In the genomic region with DNA sequence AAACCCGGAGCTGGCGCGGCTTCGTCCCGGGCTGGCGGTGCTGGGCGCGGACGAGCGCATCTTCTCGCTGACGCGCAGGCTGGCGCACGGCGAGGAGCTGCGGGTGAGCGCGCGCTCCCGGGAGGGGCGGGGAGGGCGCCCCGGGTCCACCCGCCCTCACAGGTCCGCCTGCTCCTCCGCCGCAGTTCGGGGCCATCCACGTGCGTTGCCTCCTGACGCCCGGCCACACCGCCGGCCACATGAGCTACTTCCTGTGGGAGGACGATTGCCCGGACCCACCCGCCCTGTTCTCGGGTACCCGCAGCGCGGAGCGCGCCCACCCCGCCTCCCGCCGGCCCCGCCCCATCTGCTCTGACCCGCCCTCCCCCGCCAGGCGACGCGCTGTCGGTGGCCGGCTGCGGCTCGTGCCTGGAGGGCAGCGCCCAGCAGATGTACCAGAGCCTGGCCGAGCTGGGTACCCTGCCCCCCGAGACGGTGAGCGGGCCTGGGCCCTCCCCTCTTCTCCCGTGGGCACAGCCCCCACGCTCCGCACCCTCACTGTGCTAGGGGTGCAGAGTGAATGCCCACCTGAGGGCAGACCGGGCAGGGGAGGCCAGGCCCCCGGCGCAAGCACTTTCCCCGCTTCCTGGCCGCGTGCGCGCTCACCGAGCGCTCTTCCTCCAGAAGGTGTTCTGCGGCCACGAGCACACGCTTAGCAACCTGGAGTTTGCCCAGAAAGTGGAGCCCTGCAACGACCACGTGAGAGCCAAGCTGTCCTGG, we compare ENCODE assay signal across 8 cellular contexts. TPM values are rescaled to one million over a fixed set of nuclear protein-coding genes. Genes with fewer than 3 reads are reported as not detected.
A peak's percentile ranks its signal among the peaks of the same experiment; 100 is the strongest.
DNase-seq lines count a peak whose midpoint lies in the region; ATAC-seq and TF ChIP-seq lines count a peak whose summit lies in the region.

No MANE protein-coding gene starts in this region.

- peak overlapping the region; percentile 96 for H3K23ac ChIP-seq in neuronal stem cell (ENCODE audit: low read depth, low read length, poor library complexity)

- peak overlapping the region; percentile 77 for H3K9ac ChIP-seq in ES-I3 (ENCODE audit: low read depth, low read length)
- peak overlapping the region; percentile 90 for H3K9ac ChIP-seq in neuronal stem cell (ENCODE audit: low read depth, low read length, poor library complexity)

- no peaks in the 10 kb centered on the region for H4K20me1 ChIP-seq in OCI-LY7 (ENCODE audit: insufficient read depth, low read length)

- H3K9me3 ChIP-seq in ES-I3 (ENCODE audit: control insufficient read depth, insufficient read depth, low read length) = no peaks in the 10 kb centered on the region
- H3K9me3 ChIP-seq in OCI-LY7 (ENCODE audit: low read length) = no peaks in the 10 kb centered on the region
- H3K9me3 ChIP-seq in neuronal stem cell (replicated peaks in 1 of 2; ENCODE audit: control insufficient read depth in 2 of 2, insufficient read depth in 1 of 2, low read depth in 1 of 2, low read length in 2 of 2) = no peaks in the 10 kb centered on the region

- peak overlapping the region; percentile 56 for H3K14ac ChIP-seq in neuronal stem cell (ENCODE audit: low read length)

- peak overlapping the region; percentile 93 for H3K18ac ChIP-seq in neuronal stem cell (ENCODE audit: low read length)

- peak overlapping the region; percentile 99 for H2AK5ac ChIP-seq in neuronal stem cell (ENCODE audit: low read depth, low read length)

- H3K27me3 ChIP-seq in neuronal stem cell (ENCODE audit: control insufficient read depth in 3 of 3, insufficient read depth in 3 of 3, low read depth in 1 of 3, low read length in 3 of 3) = peaks cover 0 to 16% (median 0%) of the 10 kb centered on the region in 3 experiments

- no peak for TF ChIP-seq CTCF in OCI-LY7 (conservative IDR thresholded peaks at IDR 0.05; ENCODE audit: low read length)
- no peak for TF ChIP-seq CTCF in fibroblast of villous mesenchyme (IDR thresholded peaks at IDR 0.05; ENCODE audit: insufficient read depth, low read depth, low read length)

- ATAC-seq in HG02759 (IDR thresholded peaks at IDR 0.05; ENCODE audit: unreplicated experiment) (peak; percentile 35), HG02571 (IDR thresholded peaks at IDR 0.05; ENCODE audit: unreplicated experiment) (no peak)

- peak overlapping the region; percentile 90 for H2BK12ac ChIP-seq in neuronal stem cell (ENCODE audit: low read length)

- no peak overlapping the region for H4K91ac ChIP-seq in neuronal stem cell (ENCODE audit: low read depth, low read length, poor library complexity)

- intact Hi-C loops in OCI-LY7 (cut with micrococcal nuclease; ENCODE audit: unreplicated experiment) = no loop called here

- H3K79me2 ChIP-seq in OCI-LY7 (ENCODE audit: insufficient read depth, low read depth, low read length) = no peaks in the 10 kb centered on the region

- no CpG with 5 or more reads among the region's 80 CpGs for WGBS in neuronal stem cell (ENCODE audit: extremely low coverage in 2 of 2, insufficient read length in 2 of 2, insufficient replicate concordance in 1 of 2), 2 donors

- no peak overlapping the region for H2BK5ac ChIP-seq in neuronal stem cell (ENCODE audit: low read length)

- BruUV-seq in OCI-LY7 (replicated peaks; lab: Mats Ljungman, UMichigan) = no TSS peak

- POLR2A ChIA-PET in OCI-LY7 (lab: Charles Lee) = interaction anchor here (0.7 to 1.2 kb wide), 3 partner anchors 8 to 14 kb away, joined by 3 to 8 read pairs (median 5); a partner anchor contains a TSS

- H3K4ac ChIP-seq in neuronal stem cell (ENCODE audit: low read length) = no peak overlapping the region

- peak; percentile 85 for DNase-seq in OCI-LY7 (ENCODE audit: low spot score)
- DNase-seq in activated effector memory CD4-positive, alpha-beta T cell treated with Interleukin-2 at 50 U/mL for 16 hours = peak; percentile 47
- peak; percentile 79 for DNase-seq in fibroblast of villous mesenchyme (ENCODE audit: low read depth)
- DNase-seq in neuronal stem cell (ENCODE audit: low spot score) = no peak
- no peak for DNase-seq in NCI-H1694 (lab: John Stamatoyannopoulos, UW)

- H2BK120ac ChIP-seq in neuronal stem cell (ENCODE audit: low read depth, low read length) = no peak overlapping the region

- H4K8ac ChIP-seq in neuronal stem cell (ENCODE audit: low read depth, low read length) = no peak overlapping the region

- H2AFZ ChIP-seq in OCI-LY7 (ENCODE audit: low read length) (no peak overlapping the region), neuronal stem cell (ENCODE audit: low read length) (peak overlapping the region; percentile 69)

- H3K36me3 ChIP-seq in ES-I3 (ENCODE audit: insufficient read depth, low read length) = no peaks in the 10 kb centered on the region
- H3K36me3 ChIP-seq in OCI-LY7 (ENCODE audit: insufficient read depth, low read length) = peaks cover 41% of the 10 kb centered on the region
- H3K36me3 ChIP-seq in neuronal stem cell (replicated peaks in 1 of 2; ENCODE audit: control insufficient read depth in 2 of 2, insufficient read depth in 2 of 2, low read length in 2 of 2) = peaks cover 8 to 19% of the 10 kb centered on the region in 2 donors

- H3K4me1 ChIP-seq in ES-I3 (ENCODE audit: insufficient read depth, low read length) = no peaks in the 10 kb centered on the region; the same call in 1 of the 2 replicates
- peaks cover 30% of the 10 kb centered on the region for H3K4me1 ChIP-seq in OCI-LY7 (ENCODE audit: insufficient read depth, low read length, poor library complexity, severe bottlenecking)
- peaks cover 5 to 11% of the 10 kb centered on the region in 2 donors for H3K4me1 ChIP-seq in neuronal stem cell (ENCODE audit: control insufficient read depth in 2 of 2, insufficient read depth in 1 of 2, low read depth in 1 of 2, low read length in 2 of 2)

- H3K9me2 ChIP-seq in OCI-LY7 (ENCODE audit: insufficient read depth, low read length) = no peaks in the 10 kb centered on the region

- peak overlapping the region; percentile 100 for H3K4me2 ChIP-seq in OCI-LY7 (ENCODE audit: low read length)
- H3K4me2 ChIP-seq in neuronal stem cell (ENCODE audit: insufficient read depth, low read length, poor library complexity, severe bottlenecking) = peak overlapping the region; percentile 97

- CTCF ChIA-PET in OCI-LY7 (lab: Charles Lee; ENCODE audit: unreplicated experiment) = interaction anchor here (0.6 kb wide), 1 partner anchor 15 kb away, joined by 3 read pairs; no protein-coding TSS in a partner anchor

- H3K27ac ChIP-seq in OCI-LY7 (ENCODE audit: low read depth, low read length, poor library complexity, severe bottlenecking) (peak overlapping the region; percentile 71), neuronal stem cell (replicated peaks; ENCODE audit: low read length) (no peak overlapping the region)

- peak overlapping the region; percentile 16 for H2BK15ac ChIP-seq in neuronal stem cell (ENCODE audit: low read length)

- H3K79me1 ChIP-seq in neuronal stem cell (ENCODE audit: low read depth, low read length) = peaks cover 3% of the 10 kb centered on the region

- H3K4me3 ChIP-seq in OCI-LY7 (ENCODE audit: low read depth, low read length, poor library complexity, severe bottlenecking) (peak overlapping the region; percentile 86), fibroblast of villous mesenchyme (ENCODE audit: low read depth, low read length) (peak overlapping the region; percentile 76), neuronal stem cell (ENCODE audit: low read length in 2 of 2) (peak overlapping the region; percentile 45 to 77)

RNA-seq across cellular contexts. Expression of a gene that starts 1.4 kb away (rescaled TPM):
- 28.1 and 30.8 TPM in 2 replicates for total RNA-seq in OCI-LY7 (2014; rRNA removed; shearing (Covaris generic))
- 56.3 and 57.9 TPM in 2 replicates for total RNA-seq in OCI-LY7 (2022)
- total RNA-seq in fibroblast of villous mesenchyme = 14.7 and 21.9 TPM in 2 replicates
- polyA plus RNA-seq in neuronal stem cell (2013, experiment 1 of 2) = 5.3 TPM
- 4.6 TPM for polyA plus RNA-seq in neuronal stem cell (2013, experiment 2 of 2)

RNA-seq across cellular contexts. Expression of a gene that starts 2.1 kb away (rescaled TPM):
- total RNA-seq in OCI-LY7 (2014; rRNA removed; shearing (Covaris generic)) = 25.8 and 35.9 TPM in 2 replicates
- total RNA-seq in OCI-LY7 (2022) = 52.6 and 57.9 TPM in 2 replicates
- total RNA-seq in fibroblast of villous mesenchyme = 1.3 and 3.2 TPM in 2 replicates
- 1.7 TPM for polyA plus RNA-seq in neuronal stem cell (2013, experiment 1 of 2)
- 1.4 TPM for polyA plus RNA-seq in neuronal stem cell (2013, experiment 2 of 2)

RNA-seq across cellular contexts. Expression of a gene that starts 7.4 kb away (rescaled TPM):
- 44.8 and 51.3 TPM in 2 replicates for total RNA-seq in OCI-LY7 (2014; rRNA removed; shearing (Covaris generic))
- total RNA-seq in OCI-LY7 (2022) = 45.5 and 46.5 TPM in 2 replicates
- 19.4 and 37.0 TPM in 2 replicates for total RNA-seq in fibroblast of villous mesenchyme
- polyA plus RNA-seq in neuronal stem cell (2013, experiment 1 of 2) = 30.9 TPM
- polyA plus RNA-seq in neuronal stem cell (2013, experiment 2 of 2) = 29.0 TPM

RNA-seq across cellular contexts. Expression of a gene that starts 12.5 kb away (rescaled TPM):
- total RNA-seq in OCI-LY7 (2014; rRNA removed; shearing (Covaris generic)) = 142 and 169 TPM in 2 replicates
- total RNA-seq in OCI-LY7 (2022) (156 and 173 TPM in 2 replicates), fibroblast of villous mesenchyme (31.6 and 37.1 TPM in 2 replicates)
- polyA plus RNA-seq in neuronal stem cell (2013, experiment 1 of 2) = 14.9 TPM
- polyA plus RNA-seq in neuronal stem cell (2013, experiment 2 of 2) = 15.0 TPM

RNA-seq across cellular contexts. Expression of a gene that starts 13.4 kb away (rescaled TPM):
- 9.5 and 15.9 TPM in 2 replicates for total RNA-seq in OCI-LY7 (2014; rRNA removed; shearing (Covaris generic))
- 12.2 and 14.4 TPM in 2 replicates for total RNA-seq in OCI-LY7 (2022)
- total RNA-seq in fibroblast of villous mesenchyme = 39.3 and 44.5 TPM in 2 replicates
- polyA plus RNA-seq in neuronal stem cell (2013, experiment 1 of 2) = 105 TPM
- 98.3 TPM for polyA plus RNA-seq in neuronal stem cell (2013, experiment 2 of 2)

Comparison
In these comparisons a context has a peak if more than half of its experiments do, and no peak if none do; other contexts are left out.
1. DNase-seq: peak in OCI-LY7 (single experiment), activated effector memory CD4-positive, alpha-beta T cell treated with Interleukin-2 at 50 U/mL for 16 hours (single experiment) and fibroblast of villous mesenchyme (single experiment); none in neuronal stem cell (single experiment) and NCI-H1694 (single experiment).
2. Peak in every context shown above with its lines, with median percentiles within 50 percentile points of each other: H3K4me3 ChIP-seq.